21 cellular contexts compared by ENCODE assay signal in genomic region chr5:116231288-116231687, GRCh38.
"Had no signal": no experiment of that assay in that cellular context is flagged by ENCODE, and none has a peak within 500 bp of the region (broad histone marks: within the 10 kb centered on the region; RNA-seq: fewer than 3 reads in every experiment).

No MANE protein-coding gene starts in this region.

- DNase-seq: dermis blood vessel endothelial cell; dorsolateral prefrontal cortex; effector CD4-positive, alpha-beta T cell; effector memory CD4-positive, alpha-beta T cell; foreskin keratinocyte; heart left ventricle; hypothalamus; immature natural killer cell; islet precursor cell; kidney; kidney glomerular epithelial cell; left lung; left ventricle myocardium superior; lower lobe of right lung; mesenchymal stem cell; mucosa of descending colon; naive B cell had no signal

- ATAC-seq: foreskin keratinocyte, gastroesophageal sphincter, heart left ventricle, left lung, left ventricle myocardium superior, lower lobe of right lung, mucosa of descending colon had no signal

- FAIRE-seq: colon, endothelial cell of umbilical vein, frontal cortex had no signal
